Comparison of ENCODE assay signal across 9 cellular contexts in the genomic region with DNA sequence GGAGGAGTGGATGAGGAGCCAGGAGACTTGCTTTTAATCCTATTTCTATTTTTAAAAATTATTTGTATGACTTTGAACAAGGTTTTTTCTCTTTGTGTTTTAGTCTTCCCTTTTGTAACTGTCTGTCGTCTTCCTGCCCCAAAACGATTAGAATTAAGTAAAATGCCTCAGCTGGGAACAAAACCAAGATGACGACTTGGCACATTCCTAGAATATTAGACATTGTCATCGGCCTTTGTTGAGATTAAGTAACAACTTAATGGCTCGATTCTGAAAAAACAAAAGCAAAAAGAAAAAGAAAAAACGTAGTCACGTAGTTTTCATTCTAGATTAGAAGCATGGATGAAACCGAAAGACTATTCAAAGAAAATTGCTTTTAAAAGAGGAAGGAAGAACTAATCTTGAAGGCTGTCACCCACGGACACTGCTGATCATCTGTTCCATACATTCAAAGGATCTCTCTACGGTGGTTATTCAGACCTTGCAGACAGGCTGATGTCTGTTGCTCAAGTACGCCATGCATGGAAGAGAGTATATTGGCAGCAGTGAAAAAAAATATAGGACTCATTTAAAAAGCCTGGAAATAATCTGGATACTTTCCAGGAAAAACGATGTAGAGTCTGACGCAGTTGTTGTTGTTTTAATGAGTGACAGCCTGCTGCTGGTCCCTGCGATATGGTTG. TPM values are rescaled to one million over a fixed set of nuclear protein-coding genes. Genes with fewer than 3 reads are reported as not detected.
A peak's percentile ranks its signal among the peaks of the same experiment; 100 is the strongest.
DNase-seq lines count a peak whose midpoint lies in the region; ATAC-seq, FAIRE-seq and TF ChIP-seq lines count a peak whose summit lies in the region.
"Had no signal": no experiment of that assay in that cellular context is flagged by ENCODE, and none has a peak within 500 bp of the region (broad histone marks: within the 10 kb centered on the region; RNA-seq: fewer than 3 reads in every experiment).

No MANE protein-coding gene starts in this region.

- H3K27ac ChIP-seq in HUES64 (ENCODE audit: low read depth, low read length), result 0 out of 2 replicates have a peak overlapping the region, but pooled peaks have one; percentile 26
- peak overlapping the region; percentile 8 for H3K27ac ChIP-seq in astrocyte (ENCODE audit: low read depth, low read length)

- peak overlapping the region; percentile 22 for H3K4me3 Mint-ChIP-seq in astrocyte (ENCODE audit: unreplicated experiment)

- no peaks in the 10 kb centered on the region for H4K20me1 ChIP-seq in astrocyte (ENCODE audit: insufficient read depth, low read length)

- FAIRE-seq in astrocyte (lab: Jason Lieb, UNC), result no peak
- FAIRE-seq: keratinocyte had no signal

- no peak overlapping the region for H3K9ac ChIP-seq in HUES64 (ENCODE audit: low read depth, low read length)
- H3K9ac ChIP-seq in astrocyte (ENCODE audit: low read length), result peak overlapping the region; percentile 57

- no peaks in the 10 kb centered on the region for H3K9me3 ChIP-seq in HUES64 (ENCODE audit: insufficient read depth, low read depth, low read length)
- no peaks in the 10 kb centered on the region for H3K9me3 ChIP-seq in astrocyte (ENCODE audit: insufficient read depth, low read depth, low read length)

- H3K36me3 Mint-ChIP-seq in astrocyte (ENCODE audit: low read depth, unreplicated experiment), result no peaks in the 10 kb centered on the region

- H3K27ac Mint-ChIP-seq in astrocyte (ENCODE audit: unreplicated experiment), result no peak overlapping the region

- TF ChIP-seq CTCF in astrocyte (IDR thresholded peaks at IDR 0.05; ENCODE audit: insufficient read depth, low read depth, low read length), result no peak

- H3K4me1 ChIP-seq in HUES64 (ENCODE audit: insufficient read depth, low read length), result peaks cover 21% of the 10 kb centered on the region
- peaks cover 13% of the 10 kb centered on the region for H3K4me1 ChIP-seq in astrocyte (ENCODE audit: insufficient read depth, low read length)

- H3K9me3 Mint-ChIP-seq in astrocyte (ENCODE audit: unreplicated experiment), result no peaks in the 10 kb centered on the region

- H3K27me3 ChIP-seq in HUES64 (ENCODE audit: insufficient read depth, low read length), result no peaks in the 10 kb centered on the region
- H3K27me3 ChIP-seq in astrocyte (ENCODE audit: insufficient read depth, low read length), result no peaks in the 10 kb centered on the region

- H3K79me2 ChIP-seq in astrocyte (ENCODE audit: insufficient read depth, low read length), result no peaks in the 10 kb centered on the region

- H3K4me3 ChIP-seq in HUES64 (ENCODE audit: low read length) (no peak overlapping the region), astrocyte (ENCODE audit: insufficient read depth, low read depth, low read length) (peak overlapping the region; percentile 56)

- no peaks in the 10 kb centered on the region for H3K36me3 ChIP-seq in HUES64 (ENCODE audit: insufficient read depth, low read length)
- H3K36me3 ChIP-seq in astrocyte (ENCODE audit: insufficient read depth, low read length), result no peaks in the 10 kb centered on the region

- peak overlapping the region; percentile 84 for H3K4me2 ChIP-seq in astrocyte (ENCODE audit: low read length)

- peak overlapping the region; percentile 7 for H2AFZ ChIP-seq in astrocyte (ENCODE audit: low read depth, low read length)

- peak; percentile 68 for ATAC-seq in GM19468 (IDR thresholded peaks at IDR 0.05; ENCODE audit: extremely low read depth, unreplicated experiment)

- H3K4me1 Mint-ChIP-seq in astrocyte (ENCODE audit: low read depth, unreplicated experiment), result peaks cover 12% of the 10 kb centered on the region

- DNase-seq in CD1c-positive myeloid dendritic cell (ENCODE audit: extremely low spot score) (peak; percentile 41), astrocyte (ENCODE audit: low read depth) (peak; percentile 74), renal cortical epithelial cell (ENCODE audit: low read depth) (peak; percentile 32), COLO829 (ENCODE audit: low spot score) (no peak), DMS79 treated with DMSO at 0.1 percent for 48 hours (lab: John Stamatoyannopoulos, UW) (no peak), superior temporal gyrus (ENCODE audit: extremely low spot score) (no peak)

- WGBS in HUES64, result 78% methylated on average over 14 of the region's 14 CpGs

- peaks cover 7% of the 10 kb centered on the region for H3K27me3 Mint-ChIP-seq in astrocyte (ENCODE audit: low read depth, unreplicated experiment)

RNA-seq across cellular contexts. Expression of gene GNG4, which starts 16.9 kb away (rescaled TPM):
- 33.1 TPM for polyA plus RNA-seq in HUES64 (2013, experiment 1 of 2)
- polyA plus RNA-seq in HUES64 (2013, experiment 2 of 2), result 37.3 TPM
- total RNA-seq in astrocyte (2.6 and 3.8 TPM in 2 replicates), renal cortical epithelial cell (0.30 TPM in 1 of 2 replicates, not detected in the other)

Comparison
In these comparisons a context has a peak if more than half of its experiments do, and no peak if none do; other contexts are left out.
1. DNase-seq: peak in CD1c-positive myeloid dendritic cell (single experiment), astrocyte (single experiment) and renal cortical epithelial cell (single experiment); none in COLO829 (single experiment), DMS79 treated with DMSO at 0.1 percent for 48 hours (single experiment) and superior temporal gyrus (single experiment).